Comparison of ENCODE assay signal across 1 cellular context in the genomic region with DNA sequence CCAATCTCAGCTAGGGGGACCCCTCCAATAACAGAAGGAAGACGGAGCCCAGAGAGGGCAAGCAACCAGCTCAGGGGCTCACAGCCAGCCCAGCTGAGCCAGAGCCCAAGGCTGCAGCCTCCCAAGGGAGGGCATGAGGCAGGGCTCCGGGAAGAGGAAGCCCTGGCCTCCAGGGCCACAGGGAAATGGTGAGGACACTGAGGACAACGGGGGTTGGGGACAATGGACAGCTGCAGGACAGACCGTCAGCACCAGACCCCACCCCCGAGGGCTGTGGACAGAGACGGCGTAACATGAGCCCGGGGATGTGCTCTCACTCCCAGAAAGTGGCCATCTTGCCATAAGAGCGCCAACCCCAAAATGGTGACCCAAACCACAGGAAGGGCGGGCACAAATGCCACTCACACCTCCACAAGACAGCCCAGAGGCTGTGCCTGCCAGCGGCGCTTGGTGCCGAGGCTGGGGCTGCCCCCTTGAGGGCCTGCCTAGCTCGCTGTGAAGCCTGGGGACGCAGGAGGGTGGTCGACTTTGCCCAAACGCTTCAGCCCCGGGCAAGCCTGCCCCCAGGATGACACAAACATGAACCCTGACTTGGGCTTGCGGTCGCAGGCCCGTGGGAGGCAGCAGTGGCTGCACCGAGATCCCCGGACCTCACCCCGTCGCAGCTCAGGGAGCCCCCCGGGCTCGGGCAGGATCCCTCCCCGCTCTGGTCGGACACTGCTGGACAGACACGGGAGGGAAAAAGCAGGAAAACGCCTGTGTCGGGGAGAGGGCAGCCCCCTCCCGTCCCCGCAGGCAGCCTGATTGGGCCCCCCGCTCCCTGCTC.
A peak's percentile ranks its signal among the peaks of the same experiment; 100 is the strongest.
TF ChIP-seq lines count a peak whose summit lies in the region.

No MANE protein-coding gene starts in this region.

TF ChIP-seq in H1, 55 proteins besides CTCF, POLR2A, EP300 and RAD21:
- no peak for TF ChIP-seq SUZ12 (IDR thresholded peaks at IDR 0.05; ENCODE audit: low read length)
- TF ChIP-seq ZNF274 (IDR thresholded peaks at IDR 0.05; ENCODE audit: borderline replicate concordance, extremely low read depth, low read length): no peak
- no peak for TF ChIP-seq CBX8 (IDR thresholded peaks at IDR 0.05; ENCODE audit: borderline replicate concordance, low read depth, low read length)
- no peak for TF ChIP-seq RNF2 (IDR thresholded peaks at IDR 0.05; ENCODE audit: borderline replicate concordance, low read depth, low read length, missing control alignments, poor library complexity, severe bottlenecking)
- TF ChIP-seq SP1 (IDR thresholded peaks at IDR 0.05; ENCODE audit: low read depth, low read length): no peak
- TF ChIP-seq RBBP5 (IDR thresholded peaks at IDR 0.05; ENCODE audit: borderline replicate concordance, low read depth, low read length): peak; percentile 24; the same call in 1 of the 2 replicates
- TF ChIP-seq ASH2L (IDR thresholded peaks at IDR 0.05; ENCODE audit: low read length): no peak
- no peak for TF ChIP-seq GTF2F1 (IDR thresholded peaks at IDR 0.05; ENCODE audit: borderline replicate concordance, low read depth, low read length)
- no peak for TF ChIP-seq SP4 (IDR thresholded peaks at IDR 0.05; ENCODE audit: low read length)
- TF ChIP-seq SAP30 (IDR thresholded peaks at IDR 0.05; ENCODE audit: insufficient read depth, insufficient replicate concordance, low read length): no peak
- TF ChIP-seq, protein P1, sequence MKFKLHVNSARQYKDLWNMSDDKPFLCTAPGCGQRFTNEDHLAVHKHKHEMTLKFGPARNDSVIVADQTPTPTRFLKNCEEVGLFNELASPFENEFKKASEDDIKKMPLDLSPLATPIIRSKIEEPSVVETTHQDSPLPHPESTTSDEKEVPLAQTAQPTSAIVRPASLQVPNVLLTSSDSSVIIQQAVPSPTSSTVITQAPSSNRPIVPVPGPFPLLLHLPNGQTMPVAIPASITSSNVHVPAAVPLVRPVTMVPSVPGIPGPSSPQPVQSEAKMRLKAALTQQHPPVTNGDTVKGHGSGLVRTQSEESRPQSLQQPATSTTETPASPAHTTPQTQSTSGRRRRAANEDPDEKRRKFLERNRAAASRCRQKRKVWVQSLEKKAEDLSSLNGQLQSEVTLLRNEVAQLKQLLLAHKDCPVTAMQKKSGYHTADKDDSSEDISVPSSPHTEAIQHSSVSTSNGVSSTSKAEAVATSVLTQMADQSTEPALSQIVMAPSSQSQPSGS (IDR thresholded peaks at IDR 0.05; ENCODE audit: low read length): no peak
- TF ChIP-seq SRF (IDR thresholded peaks at IDR 0.05; ENCODE audit: low read depth, low read length): no peak
- TF ChIP-seq HDAC6 (IDR thresholded peaks at IDR 0.05; ENCODE audit: low read depth, low read length): no peak
- 0 out of 4 replicates have a peak, but pooled peaks of 1 of the 2 experiments have one; percentile 18 for TF ChIP-seq SIN3A (conservative IDR thresholded peaks at IDR 0.05 in 1 of 2, IDR thresholded peaks at IDR 0.05 in 1 of 2; ENCODE audit: low read depth in 1 of 2, low read length in 2 of 2)
- no peak for TF ChIP-seq EGR1 (IDR thresholded peaks at IDR 0.05; ENCODE audit: borderline replicate concordance, low read depth, low read length)
- TF ChIP-seq CHD7 (IDR thresholded peaks at IDR 0.05; ENCODE audit: insufficient replicate concordance, low read length): no peak
- TF ChIP-seq BCL11A (IDR thresholded peaks at IDR 0.05; ENCODE audit: low read depth in 2 of 2, low read length in 2 of 2): no peak
- TF ChIP-seq, protein P2, sequence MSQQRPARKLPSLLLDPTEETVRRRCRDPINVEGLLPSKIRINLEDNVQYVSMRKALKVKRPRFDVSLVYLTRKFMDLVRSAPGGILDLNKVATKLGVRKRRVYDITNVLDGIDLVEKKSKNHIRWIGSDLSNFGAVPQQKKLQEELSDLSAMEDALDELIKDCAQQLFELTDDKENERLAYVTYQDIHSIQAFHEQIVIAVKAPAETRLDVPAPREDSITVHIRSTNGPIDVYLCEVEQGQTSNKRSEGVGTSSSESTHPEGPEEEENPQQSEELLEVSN (IDR thresholded peaks at IDR 0.05): no peak
- TF ChIP-seq JUN (IDR thresholded peaks at IDR 0.05; ENCODE audit: low read depth, low read length): no peak
- no peak for TF ChIP-seq SP2 (IDR thresholded peaks at IDR 0.05; ENCODE audit: low read length)
- no peak for TF ChIP-seq MAFK (IDR thresholded peaks at IDR 0.05; ENCODE audit: low read depth, low read length)
- 0 out of 2 replicates have a peak, but pooled peaks have one; percentile 3 for TF ChIP-seq CREB1 (IDR thresholded peaks at IDR 0.05)
- no peak for TF ChIP-seq POU5F1 (IDR thresholded peaks at IDR 0.05; ENCODE audit: low read depth, low read length)
- peak; percentile 72; the same call in 1 of the 2 replicates for TF ChIP-seq KDM1A (IDR thresholded peaks at IDR 0.05; ENCODE audit: borderline replicate concordance, low read length)
- TF ChIP-seq MAX (IDR thresholded peaks at IDR 0.05): no peak
- TF ChIP-seq BACH1 (IDR thresholded peaks at IDR 0.05; ENCODE audit: low read length): no peak
- TF ChIP-seq CEBPB (IDR thresholded peaks at IDR 0.05; ENCODE audit: low read depth, low read length): no peak
- TF ChIP-seq CHD1 (IDR thresholded peaks at IDR 0.05; ENCODE audit: low read depth, low read length): no peak
- TF ChIP-seq FOSL1 (IDR thresholded peaks at IDR 0.05; ENCODE audit: insufficient read depth, low read depth, low read length): no peak
- TF ChIP-seq CBX5 (IDR thresholded peaks at IDR 0.05; ENCODE audit: low read depth, low read length): no peak
- TF ChIP-seq KDM4A (IDR thresholded peaks at IDR 0.05; ENCODE audit: low read depth, low read length, severe bottlenecking): peak; percentile 27
- no peak for TF ChIP-seq CTBP2 (IDR thresholded peaks at IDR 0.05; ENCODE audit: borderline replicate concordance, insufficient read depth, insufficient read length, low read length)
- no peak for TF ChIP-seq SIX5 (IDR thresholded peaks at IDR 0.05; ENCODE audit: low read depth, low read length)
- no peak for TF ChIP-seq KDM5A (IDR thresholded peaks at IDR 0.05; ENCODE audit: low read length)
- no peak for TF ChIP-seq TEAD4 (IDR thresholded peaks at IDR 0.05; ENCODE audit: low read depth, low read length)
- TF ChIP-seq TBP (IDR thresholded peaks at IDR 0.05; ENCODE audit: low read depth, low read length): no peak
- TF ChIP-seq, protein P3, sequence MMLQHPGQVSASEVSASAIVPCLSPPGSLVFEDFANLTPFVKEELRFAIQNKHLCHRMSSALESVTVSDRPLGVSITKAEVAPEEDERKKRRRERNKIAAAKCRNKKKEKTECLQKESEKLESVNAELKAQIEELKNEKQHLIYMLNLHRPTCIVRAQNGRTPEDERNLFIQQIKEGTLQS (IDR thresholded peaks at IDR 0.05; ENCODE audit: insufficient read depth, low read depth, low read length): no peak
- no peak for TF ChIP-seq JUND (IDR thresholded peaks at IDR 0.05; ENCODE audit: low read length)
- TF ChIP-seq GABPA (IDR thresholded peaks at IDR 0.05; ENCODE audit: borderline replicate concordance, insufficient read depth, low read length): no peak
- peak; percentile 54; the same call in 1 of the 2 replicates for TF ChIP-seq POLR2AphosphoS5 (IDR thresholded peaks at IDR 0.05; ENCODE audit: low read depth, low read length)
- peak; percentile 47 for TF ChIP-seq TAF1 (IDR thresholded peaks at IDR 0.05; ENCODE audit: low read depth, low read length)
- no peak for TF ChIP-seq BRCA1 (IDR thresholded peaks at IDR 0.05; ENCODE audit: low read depth, low read length)
- TF ChIP-seq YY1 (IDR thresholded peaks at IDR 0.05; ENCODE audit: low read depth, low read length): peak; percentile 86
- TF ChIP-seq NRF1 (IDR thresholded peaks at IDR 0.05; ENCODE audit: low read depth, low read length): no peak
- peak; percentile 25 for TF ChIP-seq TAF7 (optimal IDR thresholded peaks at IDR 0.05; ENCODE audit: borderline replicate concordance, low read depth, low read length)
- TF ChIP-seq PHF8 (conservative IDR thresholded peaks at IDR 0.05; ENCODE audit: low read depth, low read length): peak; percentile 10
TF ChIP-seq in H1: peak in this region for 10.
